In genomic region chr22:27662359-27663030, GRCh38 we compare ENCODE assay signal across 12 cellular contexts.
DNase-seq lines count a peak whose midpoint lies in the region; ATAC-seq and TF ChIP-seq lines count a peak whose summit lies in the region.
"Had no signal": no experiment of that assay in that cellular context is flagged by ENCODE, and none has a peak within 500 bp of the region (broad histone marks: within the 10 kb centered on the region; RNA-seq: fewer than 3 reads in every experiment).

No MANE protein-coding gene starts in this region.

- H3K4me3 ChIP-seq in gastroesophageal sphincter: no peak overlapping the region
- no peak overlapping the region for H3K4me3 ChIP-seq in mucosa of descending colon
- no peak overlapping the region for H3K4me3 ChIP-seq in upper lobe of right lung

- TF ChIP-seq CTCF in gastroesophageal sphincter (IDR thresholded peaks at IDR 0.05) (no peak), mucosa of descending colon (IDR thresholded peaks at IDR 0.05) (no peak), upper lobe of right lung (IDR thresholded peaks at IDR 0.05) (no peak)

- H3K27ac ChIP-seq in angular gyrus (ENCODE audit: low read depth, low read length) (peak overlapping the region; percentile 46), gastroesophageal sphincter (peak overlapping the region in 2 of 4 donors; percentile 31 to 39), upper lobe of right lung (no peak overlapping the region)

- intact Hi-C loops in mucosa of descending colon (cut with DNase I, micrococcal nuclease) (no loop called here), upper lobe of right lung (cut with DNase I) (no loop called here)

- no peak for TF ChIP-seq EP300 in gastroesophageal sphincter (IDR thresholded peaks at IDR 0.05)

- H3K4me1 ChIP-seq in gastroesophageal sphincter (peaks cover 0 to 20% (median 7%) of the 10 kb centered on the region in 3 donors), mucosa of descending colon (ENCODE audit: low read depth) (no peaks in the 10 kb centered on the region), upper lobe of right lung (peaks cover 10% of the 10 kb centered on the region)

- TF ChIP-seq POLR2A in gastroesophageal sphincter (IDR thresholded peaks at IDR 0.05): no peak

- H3K27me3 ChIP-seq in gastroesophageal sphincter (no peaks in the 10 kb centered on the region), upper lobe of right lung (no peaks in the 10 kb centered on the region)

- no CpG with 5 or more reads among the region's 8 CpGs for WGBS in gastroesophageal sphincter (ENCODE audit: low coverage in 1 of 2), 2 donors

- DNase-seq in mucosa of descending colon (peak; percentile 28 to 52 (median 41)), upper lobe of right lung (no peak)
- no peak for DNase-seq in activated CD4-positive, alpha-beta T cell treated with anti-CD3 and anti-CD28 coated beads for 4 hours
- DNase-seq: activated CD8-positive, alpha-beta T cell treated with anti-CD3 and anti-CD28 coated beads for 36 hours; naive thymus-derived CD8-positive, alpha-beta T cell; NCI-H2081; stimulated activated naive B cell treated with anti-CD40 and anti-IgM and Interleukin-4, amounts not matched to agents 10 μg/mL and 1 μg/mL and 100 μg/mL, for 72 hours; T-helper 1 cell had no signal

- peak; percentile 36 for ATAC-seq in gastroesophageal sphincter
- ATAC-seq in mucosa of descending colon: peak; percentile 25
- ATAC-seq in upper lobe of right lung: peak; percentile 60
- no peak for ATAC-seq in HG02610 (IDR thresholded peaks at IDR 0.05; ENCODE audit: unreplicated experiment)
- ATAC-seq in GM21786 (IDR thresholded peaks at IDR 0.05; ENCODE audit: unreplicated experiment): no peak
- ATAC-seq: activated CD8-positive, alpha-beta T cell treated with anti-CD3 and anti-CD28 coated beads for 36 hours; naive thymus-derived CD8-positive, alpha-beta T cell; stimulated activated naive B cell treated with anti-CD40 and anti-IgM and Interleukin-4, amounts not matched to agents 10 μg/mL and 1 μg/mL and 100 μg/mL, for 72 hours had no signal

- H3K9me3 ChIP-seq in gastroesophageal sphincter (peaks cover 0 to 5% (median 0%) of the 10 kb centered on the region in 3 donors), mucosa of descending colon (no peaks in the 10 kb centered on the region), upper lobe of right lung (no peaks in the 10 kb centered on the region)

- H3K36me3 ChIP-seq in gastroesophageal sphincter (no peaks in the 10 kb centered on the region), mucosa of descending colon (ENCODE audit: low read depth) (no peaks in the 10 kb centered on the region), upper lobe of right lung (no peaks in the 10 kb centered on the region)

Comparison
In these comparisons a context has a peak if more than half of its experiments do, and no peak if none do; other contexts are left out.
1. ATAC-seq: peak in gastroesophageal sphincter (single experiment), mucosa of descending colon (single experiment) and upper lobe of right lung (single experiment); none in HG02610 (single experiment) and GM21786 (single experiment).
2. DNase-seq: peak in mucosa of descending colon (3 of 3); none in upper lobe of right lung (single experiment) and activated CD4-positive, alpha-beta T cell treated with anti-CD3 and anti-CD28 coated beads for 4 hours (0 of 2).